In the genomic region with DNA sequence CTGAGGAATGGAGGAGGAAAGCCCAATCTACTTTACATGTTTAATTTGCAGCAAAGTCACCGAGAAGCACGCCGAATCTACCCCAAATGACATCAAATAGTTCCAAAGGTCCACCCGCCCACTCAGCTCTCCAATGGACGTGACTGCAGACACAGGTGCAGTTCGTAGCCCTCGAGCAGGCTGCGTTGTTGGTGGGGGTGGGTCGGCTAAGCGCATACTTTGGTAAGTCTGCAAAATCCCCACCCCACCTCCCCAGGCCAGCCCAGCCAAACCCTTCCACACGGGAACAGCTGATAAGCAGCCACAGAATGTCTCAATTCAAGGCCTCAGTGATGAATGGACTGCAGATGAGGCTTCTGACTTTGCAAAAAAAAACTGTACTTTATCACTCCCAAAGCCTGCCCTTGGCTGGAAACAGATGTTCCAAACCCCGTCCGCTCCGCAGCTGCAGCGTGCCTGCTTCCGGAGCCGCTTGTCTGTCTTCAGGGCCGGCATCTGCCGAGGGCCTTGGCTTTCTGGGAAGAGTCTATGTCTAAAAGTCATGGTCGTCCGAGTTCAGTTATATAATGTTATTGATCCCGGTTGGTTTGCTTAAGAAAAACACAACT, we compare ENCODE assay signal across 1 cellular context.
TF ChIP-seq lines count a peak whose summit lies in the region.

No MANE protein-coding gene starts in this region.

TF ChIP-seq in K562, 482 proteins besides CTCF, POLR2A, EP300 and RAD21 (continued from another document and continues in another):
- TF ChIP-seq, protein P1, sequence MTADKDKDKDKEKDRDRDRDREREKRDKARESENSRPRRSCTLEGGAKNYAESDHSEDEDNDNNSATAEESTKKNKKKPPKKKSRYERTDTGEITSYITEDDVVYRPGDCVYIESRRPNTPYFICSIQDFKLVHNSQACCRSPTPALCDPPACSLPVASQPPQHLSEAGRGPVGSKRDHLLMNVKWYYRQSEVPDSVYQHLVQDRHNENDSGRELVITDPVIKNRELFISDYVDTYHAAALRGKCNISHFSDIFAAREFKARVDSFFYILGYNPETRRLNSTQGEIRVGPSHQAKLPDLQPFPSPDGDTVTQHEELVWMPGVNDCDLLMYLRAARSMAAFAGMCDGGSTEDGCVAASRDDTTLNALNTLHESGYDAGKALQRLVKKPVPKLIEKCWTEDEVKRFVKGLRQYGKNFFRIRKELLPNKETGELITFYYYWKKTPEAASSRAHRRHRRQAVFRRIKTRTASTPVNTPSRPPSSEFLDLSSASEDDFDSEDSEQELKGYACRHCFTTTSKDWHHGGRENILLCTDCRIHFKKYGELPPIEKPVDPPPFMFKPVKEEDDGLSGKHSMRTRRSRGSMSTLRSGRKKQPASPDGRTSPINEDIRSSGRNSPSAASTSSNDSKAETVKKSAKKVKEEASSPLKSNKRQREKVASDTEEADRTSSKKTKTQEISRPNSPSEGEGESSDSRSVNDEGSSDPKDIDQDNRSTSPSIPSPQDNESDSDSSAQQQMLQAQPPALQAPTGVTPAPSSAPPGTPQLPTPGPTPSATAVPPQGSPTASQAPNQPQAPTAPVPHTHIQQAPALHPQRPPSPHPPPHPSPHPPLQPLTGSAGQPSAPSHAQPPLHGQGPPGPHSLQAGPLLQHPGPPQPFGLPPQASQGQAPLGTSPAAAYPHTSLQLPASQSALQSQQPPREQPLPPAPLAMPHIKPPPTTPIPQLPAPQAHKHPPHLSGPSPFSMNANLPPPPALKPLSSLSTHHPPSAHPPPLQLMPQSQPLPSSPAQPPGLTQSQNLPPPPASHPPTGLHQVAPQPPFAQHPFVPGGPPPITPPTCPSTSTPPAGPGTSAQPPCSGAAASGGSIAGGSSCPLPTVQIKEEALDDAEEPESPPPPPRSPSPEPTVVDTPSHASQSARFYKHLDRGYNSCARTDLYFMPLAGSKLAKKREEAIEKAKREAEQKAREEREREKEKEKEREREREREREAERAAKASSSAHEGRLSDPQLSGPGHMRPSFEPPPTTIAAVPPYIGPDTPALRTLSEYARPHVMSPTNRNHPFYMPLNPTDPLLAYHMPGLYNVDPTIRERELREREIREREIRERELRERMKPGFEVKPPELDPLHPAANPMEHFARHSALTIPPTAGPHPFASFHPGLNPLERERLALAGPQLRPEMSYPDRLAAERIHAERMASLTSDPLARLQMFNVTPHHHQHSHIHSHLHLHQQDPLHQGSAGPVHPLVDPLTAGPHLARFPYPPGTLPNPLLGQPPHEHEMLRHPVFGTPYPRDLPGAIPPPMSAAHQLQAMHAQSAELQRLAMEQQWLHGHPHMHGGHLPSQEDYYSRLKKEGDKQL (CRISPR knock-in tag; IDR thresholded peaks at IDR 0.05; ENCODE audit: borderline replicate concordance): no peak
- TF ChIP-seq CCAR2 (IDR thresholded peaks at IDR 0.05; ENCODE audit: low read depth, low read length): no peak
- no peak for TF ChIP-seq CHD7 (IDR thresholded peaks at IDR 0.05; ENCODE audit: low read depth, low read length)
- TF ChIP-seq, protein P2, sequence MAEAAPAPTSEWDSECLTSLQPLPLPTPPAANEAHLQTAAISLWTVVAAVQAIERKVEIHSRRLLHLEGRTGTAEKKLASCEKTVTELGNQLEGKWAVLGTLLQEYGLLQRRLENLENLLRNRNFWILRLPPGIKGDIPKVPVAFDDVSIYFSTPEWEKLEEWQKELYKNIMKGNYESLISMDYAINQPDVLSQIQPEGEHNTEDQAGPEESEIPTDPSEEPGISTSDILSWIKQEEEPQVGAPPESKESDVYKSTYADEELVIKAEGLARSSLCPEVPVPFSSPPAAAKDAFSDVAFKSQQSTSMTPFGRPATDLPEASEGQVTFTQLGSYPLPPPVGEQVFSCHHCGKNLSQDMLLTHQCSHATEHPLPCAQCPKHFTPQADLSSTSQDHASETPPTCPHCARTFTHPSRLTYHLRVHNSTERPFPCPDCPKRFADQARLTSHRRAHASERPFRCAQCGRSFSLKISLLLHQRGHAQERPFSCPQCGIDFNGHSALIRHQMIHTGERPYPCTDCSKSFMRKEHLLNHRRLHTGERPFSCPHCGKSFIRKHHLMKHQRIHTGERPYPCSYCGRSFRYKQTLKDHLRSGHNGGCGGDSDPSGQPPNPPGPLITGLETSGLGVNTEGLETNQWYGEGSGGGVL (CRISPR knock-in tag; IDR thresholded peaks at IDR 0.05): no peak
- no peak for TF ChIP-seq TCF7L2 (IDR thresholded peaks at IDR 0.05; ENCODE audit: low read depth, low read length)
- no peak for TF ChIP-seq YBX1 (IDR thresholded peaks at IDR 0.05)
- TF ChIP-seq BRF1 (IDR thresholded peaks at IDR 0.05; ENCODE audit: borderline replicate concordance, extremely low read depth, insufficient read length): no peak
- TF ChIP-seq NR1H2 (CRISPR knock-in tag; IDR thresholded peaks at IDR 0.05): no peak
- peak; percentile 95 for TF ChIP-seq SMARCA4 (IDR thresholded peaks at IDR 0.05)
- TF ChIP-seq IRF9 (tag; IDR thresholded peaks at IDR 0.05): peak; percentile 62; the same call in 1 of the 2 replicates
- TF ChIP-seq ZNF449 (CRISPR knock-in tag; IDR thresholded peaks at IDR 0.05): peak; percentile 70; the same call in 1 of the 2 replicates
- TF ChIP-seq FOXM1 (IDR thresholded peaks at IDR 0.05; ENCODE audit: low read depth): peak; percentile 89
- no peak for TF ChIP-seq FOXM1 (CRISPR knock-in tag; IDR thresholded peaks at IDR 0.05; ENCODE audit: low read depth)
- TF ChIP-seq KLF10 (CRISPR knock-in tag; IDR thresholded peaks at IDR 0.05): no peak
- no peak for TF ChIP-seq ZNF134 (CRISPR knock-in tag; conservative IDR thresholded peaks at IDR 0.05)
- no peak for TF ChIP-seq CLOCK (CRISPR knock-in tag; IDR thresholded peaks at IDR 0.05; ENCODE audit: borderline replicate concordance)
- no peak for TF ChIP-seq U2AF2 (optimal IDR thresholded peaks at IDR 0.05; ENCODE audit: low read depth, low read length)
- no peak for TF ChIP-seq ZNF408 (CRISPR knock-in tag; IDR thresholded peaks at IDR 0.05; ENCODE audit: low read depth)
- no peak; the same call in 1 of the 2 replicates for TF ChIP-seq CREB1 (IDR thresholded peaks at IDR 0.05)
- TF ChIP-seq CREB1 (CRISPR knock-in tag; IDR thresholded peaks at IDR 0.05): no peak
- TF ChIP-seq GATAD2A (IDR thresholded peaks at IDR 0.05): peak; percentile 79; the same call in 1 of the 2 replicates
- peak; percentile 99 for TF ChIP-seq MEIS2 (IDR thresholded peaks at IDR 0.05; ENCODE audit: partially characterized antibody)
- no peak for TF ChIP-seq ETS2 (tag; IDR thresholded peaks at IDR 0.05; ENCODE audit: borderline replicate concordance, poor library complexity, severe bottlenecking)
- TF ChIP-seq ARNT (IDR thresholded peaks at IDR 0.05): peak; percentile 94 to 96; a peak in 3 of 4 replicates
- TF ChIP-seq ZNF184 (CRISPR knock-in tag; IDR thresholded peaks at IDR 0.05): no peak
- no peak for TF ChIP-seq PPARD (CRISPR knock-in tag; IDR thresholded peaks at IDR 0.05)
- peak; percentile 68; the same call in 1 of the 2 replicates for TF ChIP-seq ZEB2 (IDR thresholded peaks at IDR 0.05)
- TF ChIP-seq RAD51 (IDR thresholded peaks at IDR 0.05; ENCODE audit: borderline replicate concordance, low read depth): no peak
- peak; percentile 68 for TF ChIP-seq CREM (IDR thresholded peaks at IDR 0.05; ENCODE audit: low read depth)
- TF ChIP-seq TFAM (CRISPR knock-in tag; conservative IDR thresholded peaks at IDR 0.05): no peak
- TF ChIP-seq ASH1L (IDR thresholded peaks at IDR 0.05; ENCODE audit: borderline replicate concordance, low read depth, partially characterized antibody): no peak
- peak; percentile 16; the same call in 1 of the 2 replicates for TF ChIP-seq HCFC1 (IDR thresholded peaks at IDR 0.05; ENCODE audit: low read depth, low read length)
